Comparison of ENCODE assay signal across 1 cellular context in the genomic region with DNA sequence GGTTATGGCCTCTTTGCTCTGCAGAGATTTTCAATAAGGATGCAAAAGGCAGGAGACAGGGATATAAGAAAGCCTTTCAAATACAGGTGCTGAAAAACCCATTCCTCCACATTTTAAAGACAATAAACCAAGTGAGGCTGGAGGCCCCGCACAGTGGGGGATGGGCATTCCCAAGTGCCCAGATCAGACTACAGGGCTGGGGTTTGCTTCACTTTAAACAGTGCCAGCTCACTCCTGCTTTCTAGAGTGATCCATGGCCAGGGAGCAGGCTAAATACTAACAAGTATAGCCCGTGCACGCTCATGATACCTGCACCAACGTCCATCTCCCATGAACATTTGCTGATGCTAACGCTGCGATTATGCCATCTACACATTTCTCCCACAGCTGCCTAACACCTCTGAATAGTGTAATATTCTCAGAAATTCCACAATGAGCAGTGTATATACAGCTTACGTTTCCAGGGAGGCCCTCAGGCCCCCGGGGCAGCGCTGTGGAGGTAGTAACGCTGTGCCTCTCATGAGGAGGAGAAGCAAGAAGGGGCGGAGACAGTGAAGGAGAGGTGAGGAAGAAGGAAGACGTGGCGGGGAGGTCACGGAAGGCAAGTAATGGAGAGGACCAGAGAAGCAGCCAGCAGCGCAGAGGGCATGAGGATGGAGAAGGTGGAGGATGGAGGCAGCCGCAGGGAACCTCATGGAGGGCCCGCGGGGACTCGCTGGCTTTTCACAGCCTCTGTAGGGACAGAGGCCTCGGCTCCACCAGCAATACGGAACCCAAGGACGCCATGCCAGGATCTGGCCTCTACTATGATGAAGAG.
TF ChIP-seq lines count a peak whose summit lies in the region.

No MANE protein-coding gene starts in this region.

TF ChIP-seq in GM23338, 12 proteins besides CTCF, POLR2A, EP300 and RAD21:
- no peak for TF ChIP-seq CREB1 (CRISPR knock-in tag; IDR thresholded peaks at IDR 0.05; ENCODE audit: low read depth)
- TF ChIP-seq, protein P1, sequence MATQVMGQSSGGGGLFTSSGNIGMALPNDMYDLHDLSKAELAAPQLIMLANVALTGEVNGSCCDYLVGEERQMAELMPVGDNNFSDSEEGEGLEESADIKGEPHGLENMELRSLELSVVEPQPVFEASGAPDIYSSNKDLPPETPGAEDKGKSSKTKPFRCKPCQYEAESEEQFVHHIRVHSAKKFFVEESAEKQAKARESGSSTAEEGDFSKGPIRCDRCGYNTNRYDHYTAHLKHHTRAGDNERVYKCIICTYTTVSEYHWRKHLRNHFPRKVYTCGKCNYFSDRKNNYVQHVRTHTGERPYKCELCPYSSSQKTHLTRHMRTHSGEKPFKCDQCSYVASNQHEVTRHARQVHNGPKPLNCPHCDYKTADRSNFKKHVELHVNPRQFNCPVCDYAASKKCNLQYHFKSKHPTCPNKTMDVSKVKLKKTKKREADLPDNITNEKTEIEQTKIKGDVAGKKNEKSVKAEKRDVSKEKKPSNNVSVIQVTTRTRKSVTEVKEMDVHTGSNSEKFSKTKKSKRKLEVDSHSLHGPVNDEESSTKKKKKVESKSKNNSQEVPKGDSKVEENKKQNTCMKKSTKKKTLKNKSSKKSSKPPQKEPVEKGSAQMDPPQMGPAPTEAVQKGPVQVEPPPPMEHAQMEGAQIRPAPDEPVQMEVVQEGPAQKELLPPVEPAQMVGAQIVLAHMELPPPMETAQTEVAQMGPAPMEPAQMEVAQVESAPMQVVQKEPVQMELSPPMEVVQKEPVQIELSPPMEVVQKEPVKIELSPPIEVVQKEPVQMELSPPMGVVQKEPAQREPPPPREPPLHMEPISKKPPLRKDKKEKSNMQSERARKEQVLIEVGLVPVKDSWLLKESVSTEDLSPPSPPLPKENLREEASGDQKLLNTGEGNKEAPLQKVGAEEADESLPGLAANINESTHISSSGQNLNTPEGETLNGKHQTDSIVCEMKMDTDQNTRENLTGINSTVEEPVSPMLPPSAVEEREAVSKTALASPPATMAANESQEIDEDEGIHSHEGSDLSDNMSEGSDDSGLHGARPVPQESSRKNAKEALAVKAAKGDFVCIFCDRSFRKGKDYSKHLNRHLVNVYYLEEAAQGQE (IDR thresholded peaks at IDR 0.05; ENCODE audit: unreplicated experiment), result no peak
- TF ChIP-seq NANOG (IDR thresholded peaks at IDR 0.05; ENCODE audit: borderline replicate concordance), result no peak
- no peak for TF ChIP-seq ZNF331 (CRISPR knock-in tag; IDR thresholded peaks at IDR 0.05; ENCODE audit: low read depth)
- TF ChIP-seq STAT1 (IDR thresholded peaks at IDR 0.05; ENCODE audit: unreplicated experiment), result no peak
- TF ChIP-seq ZNF114 (CRISPR knock-in tag; IDR thresholded peaks at IDR 0.05), result no peak
- TF ChIP-seq POLR2AphosphoS5 (IDR thresholded peaks at IDR 0.05; ENCODE audit: low read depth), result no peak
- TF ChIP-seq, protein P2, sequence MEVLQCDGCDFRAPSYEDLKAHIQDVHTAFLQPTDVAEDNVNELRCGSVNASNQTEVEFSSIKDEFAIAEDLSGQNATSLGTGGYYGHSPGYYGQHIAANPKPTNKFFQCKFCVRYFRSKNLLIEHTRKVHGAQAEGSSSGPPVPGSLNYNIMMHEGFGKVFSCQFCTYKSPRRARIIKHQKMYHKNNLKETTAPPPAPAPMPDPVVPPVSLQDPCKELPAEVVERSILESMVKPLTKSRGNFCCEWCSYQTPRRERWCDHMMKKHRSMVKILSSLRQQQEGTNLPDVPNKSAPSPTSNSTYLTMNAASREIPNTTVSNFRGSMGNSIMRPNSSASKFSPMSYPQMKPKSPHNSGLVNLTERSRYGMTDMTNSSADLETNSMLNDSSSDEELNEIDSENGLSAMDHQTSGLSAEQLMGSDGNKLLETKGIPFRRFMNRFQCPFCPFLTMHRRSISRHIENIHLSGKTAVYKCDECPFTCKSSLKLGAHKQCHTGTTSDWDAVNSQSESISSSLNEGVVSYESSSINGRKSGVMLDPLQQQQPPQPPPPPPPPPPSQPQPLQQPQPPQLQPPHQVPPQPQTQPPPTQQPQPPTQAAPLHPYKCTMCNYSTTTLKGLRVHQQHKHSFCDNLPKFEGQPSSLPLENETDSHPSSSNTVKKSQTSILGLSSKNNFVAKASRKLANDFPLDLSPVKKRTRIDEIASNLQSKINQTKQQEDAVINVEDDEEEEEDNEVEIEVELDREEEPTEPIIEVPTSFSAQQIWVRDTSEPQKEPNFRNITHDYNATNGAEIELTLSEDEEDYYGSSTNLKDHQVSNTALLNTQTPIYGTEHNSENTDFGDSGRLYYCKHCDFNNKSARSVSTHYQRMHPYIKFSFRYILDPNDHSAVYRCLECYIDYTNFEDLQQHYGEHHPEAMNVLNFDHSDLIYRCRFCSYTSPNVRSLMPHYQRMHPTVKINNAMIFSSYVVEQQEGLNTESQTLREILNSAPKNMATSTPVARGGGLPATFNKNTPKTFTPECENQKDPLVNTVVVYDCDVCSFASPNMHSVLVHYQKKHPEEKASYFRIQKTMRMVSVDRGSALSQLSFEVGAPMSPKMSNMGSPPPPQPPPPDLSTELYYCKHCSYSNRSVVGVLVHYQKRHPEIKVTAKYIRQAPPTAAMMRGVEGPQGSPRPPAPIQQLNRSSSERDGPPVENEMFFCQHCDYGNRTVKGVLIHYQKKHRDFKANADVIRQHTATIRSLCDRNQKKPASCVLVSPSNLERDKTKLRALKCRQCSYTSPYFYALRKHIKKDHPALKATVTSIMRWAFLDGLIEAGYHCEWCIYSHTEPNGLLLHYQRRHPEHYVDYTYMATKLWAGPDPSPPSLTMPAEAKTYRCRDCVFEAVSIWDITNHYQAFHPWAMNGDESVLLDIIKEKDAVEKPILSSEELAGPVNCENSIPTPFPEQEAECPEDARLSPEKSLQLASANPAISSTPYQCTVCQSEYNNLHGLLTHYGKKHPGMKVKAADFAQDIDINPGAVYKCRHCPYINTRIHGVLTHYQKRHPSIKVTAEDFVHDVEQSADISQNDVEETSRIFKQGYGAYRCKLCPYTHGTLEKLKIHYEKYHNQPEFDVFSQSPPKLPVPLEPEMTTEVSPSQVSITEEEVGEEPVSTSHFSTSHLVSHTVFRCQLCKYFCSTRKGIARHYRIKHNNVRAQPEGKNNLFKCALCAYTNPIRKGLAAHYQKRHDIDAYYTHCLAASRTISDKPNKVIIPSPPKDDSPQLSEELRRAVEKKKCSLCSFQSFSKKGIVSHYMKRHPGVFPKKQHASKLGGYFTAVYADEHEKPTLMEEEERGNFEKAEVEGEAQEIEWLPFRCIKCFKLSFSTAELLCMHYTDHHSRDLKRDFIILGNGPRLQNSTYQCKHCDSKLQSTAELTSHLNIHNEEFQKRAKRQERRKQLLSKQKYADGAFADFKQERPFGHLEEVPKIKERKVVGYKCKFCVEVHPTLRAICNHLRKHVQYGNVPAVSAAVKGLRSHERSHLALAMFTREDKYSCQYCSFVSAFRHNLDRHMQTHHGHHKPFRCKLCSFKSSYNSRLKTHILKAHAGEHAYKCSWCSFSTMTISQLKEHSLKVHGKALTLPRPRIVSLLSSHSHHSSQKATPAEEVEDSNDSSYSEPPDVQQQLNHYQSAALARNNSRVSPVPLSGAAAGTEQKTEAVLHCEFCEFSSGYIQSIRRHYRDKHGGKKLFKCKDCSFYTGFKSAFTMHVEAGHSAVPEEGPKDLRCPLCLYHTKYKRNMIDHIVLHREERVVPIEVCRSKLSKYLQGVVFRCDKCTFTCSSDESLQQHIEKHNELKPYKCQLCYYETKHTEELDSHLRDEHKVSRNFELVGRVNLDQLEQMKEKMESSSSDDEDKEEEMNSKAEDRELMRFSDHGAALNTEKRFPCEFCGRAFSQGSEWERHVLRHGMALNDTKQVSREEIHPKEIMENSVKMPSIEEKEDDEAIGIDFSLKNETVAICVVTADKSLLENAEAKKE (CRISPR knock-in tag; IDR thresholded peaks at IDR 0.05), result no peak
- no peak for TF ChIP-seq JUNB (IDR thresholded peaks at IDR 0.05; ENCODE audit: unreplicated experiment)
- TF ChIP-seq EZH2 (IDR thresholded peaks at IDR 0.05; ENCODE audit: low read depth, unreplicated experiment), result no peak
- no peak for TF ChIP-seq EZH2phosphoT487 (IDR thresholded peaks at IDR 0.05; ENCODE audit: unreplicated experiment)
TF ChIP-seq in GM23338: peak in this region for 0.
